ENCODE assay signal across 9 cellular contexts in the genomic region with DNA sequence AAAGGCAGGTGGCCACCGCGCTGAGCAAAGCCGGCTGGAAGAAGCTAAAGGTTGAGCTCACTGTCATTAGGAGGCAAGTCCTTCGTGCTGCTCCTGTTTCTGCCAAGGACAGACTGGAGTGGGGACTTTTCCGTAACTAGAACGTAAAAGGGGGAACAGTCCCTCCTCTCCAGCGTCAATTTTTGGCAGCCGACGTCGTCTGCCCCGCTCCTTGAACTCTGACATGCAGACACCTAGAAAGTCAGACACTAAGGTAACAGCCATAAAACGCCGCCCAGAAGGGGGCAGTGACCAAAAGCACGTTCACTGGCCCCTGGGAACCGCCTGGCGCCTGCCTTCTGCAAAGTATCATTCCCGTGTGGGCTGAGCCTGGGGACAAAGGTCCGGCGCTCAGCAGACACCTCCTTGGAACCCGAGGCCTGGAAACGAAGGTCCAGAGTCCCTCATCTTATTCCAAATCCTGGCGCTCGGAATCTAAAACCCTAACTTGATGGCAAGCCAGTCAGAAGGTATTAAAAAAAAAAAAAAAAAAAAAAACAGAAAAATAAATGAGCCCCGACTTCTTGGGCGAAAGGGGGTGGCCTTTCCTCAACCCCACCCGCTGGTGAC. TPM values are rescaled to one million over a fixed set of nuclear protein-coding genes. Genes with fewer than 3 reads are reported as not detected.
DNase-seq lines count a peak whose midpoint lies in the region; ATAC-seq and TF ChIP-seq lines count a peak whose summit lies in the region.
"Had no signal": no experiment of that assay in that cellular context is flagged by ENCODE, and none has a peak within 500 bp of the region (broad histone marks: within the 10 kb centered on the region; RNA-seq: fewer than 3 reads in every experiment).

No MANE protein-coding gene starts in this region.

- no peaks in the 10 kb centered on the region for H3K9me3 ChIP-seq in uterus

- H3K4me1 ChIP-seq in uterus, result peaks cover 0 to 12% of the 10 kb centered on the region in 2 donors

- POLR2A ChIA-PET in naive thymus-derived CD8-positive, alpha-beta T cell (lab: Charles Lee), result interaction anchor here (0.5 to 1.6 kb wide), 7 partner anchors 33 to 1393 kb away, joined by 3 to 7 read pairs (median 4); partner anchors contain the start of gene NEMP1

- H3K4me3 Mint-ChIP-seq in activated CD8-positive, alpha-beta memory T cell treated with anti-CD3 and anti-CD28 coated beads, Interleukin-2, amount 10 ng/mL, durations not matched to agents 7 days and 5 days, result peak overlapping the region; percentile 64
- peak overlapping the region; percentile 81 to 95 (median 88) for H3K4me3 Mint-ChIP-seq in naive thymus-derived CD8-positive, alpha-beta T cell

- H3K4me3 ChIP-seq in uterus, result peak overlapping the region; percentile 94 to 99

- intact Hi-C loops in uterus (cut with DNase I; ENCODE audit: low total_unique reads), result loop anchor here (5.0 kb wide), 1 partner anchor 50 kb away; no protein-coding TSS in a partner anchor

- H3K4me1 Mint-ChIP-seq in activated CD8-positive, alpha-beta memory T cell treated with anti-CD3 and anti-CD28 coated beads, Interleukin-2, amount 10 ng/mL, durations not matched to agents 7 days and 5 days, result peaks cover 4% of the 10 kb centered on the region
- peaks cover 14 to 19% (median 17%) of the 10 kb centered on the region in 4 donors for H3K4me1 Mint-ChIP-seq in naive thymus-derived CD8-positive, alpha-beta T cell

- H3K27ac Mint-ChIP-seq in activated CD8-positive, alpha-beta memory T cell treated with anti-CD3 and anti-CD28 coated beads, Interleukin-2, amount 10 ng/mL, durations not matched to agents 7 days and 5 days, result no peak overlapping the region
- H3K27ac Mint-ChIP-seq in naive thymus-derived CD8-positive, alpha-beta T cell, result peak overlapping the region in 9 of 10 donors; percentile 26 to 85 (median 66)

- peak overlapping the region; percentile 99 to 100 for H3K27ac ChIP-seq in uterus

- no peak for TF ChIP-seq POLR2A in uterus (IDR thresholded peaks at IDR 0.05)

- peak; percentile 28 to 52 (median 35) for TF ChIP-seq CTCF in uterus (IDR thresholded peaks at IDR 0.05)

- H3K36me3 Mint-ChIP-seq in activated CD8-positive, alpha-beta memory T cell treated with anti-CD3 and anti-CD28 coated beads, Interleukin-2, amount 10 ng/mL, durations not matched to agents 7 days and 5 days, result peaks cover 5% of the 10 kb centered on the region
- no peaks in the 10 kb centered on the region for H3K36me3 Mint-ChIP-seq in naive thymus-derived CD8-positive, alpha-beta T cell

- H3K9me3 Mint-ChIP-seq in activated CD8-positive, alpha-beta memory T cell treated with anti-CD3 and anti-CD28 coated beads, Interleukin-2, amount 10 ng/mL, durations not matched to agents 7 days and 5 days (ENCODE audit: low read depth), result peaks cover 8% of the 10 kb centered on the region
- H3K9me3 Mint-ChIP-seq in naive thymus-derived CD8-positive, alpha-beta T cell, result no peaks in the 10 kb centered on the region

- CTCF ChIA-PET in activated CD8-positive, alpha-beta memory T cell treated with anti-CD3 and anti-CD28 coated beads, Interleukin-2, amount 10 ng/mL, durations not matched to agents 7 days and 5 days (lab: Charles Lee), result interaction anchor here (0.9 to 7.8 kb wide), 10 partner anchors 11 to 160 kb away, joined by 3 to 88 read pairs (median 4); partner anchors contain the start of gene STAT6

- H3K36me3 ChIP-seq in uterus, result no peaks in the 10 kb centered on the region

- DNase-seq in activated gamma-delta T cell treated with Interleukin-2 at 50 U/mL for 16 hours (peak; percentile 33), activated gamma-delta T cell (lab: John Stamatoyannopoulos, UW) (no peak), NCI-H510A treated with DMSO at 0.1 percent for 48 hours (lab: John Stamatoyannopoulos, UW) (peak; percentile 72), uterus (peak; percentile 72 to 73)
- DNase-seq in activated CD8-positive, alpha-beta memory T cell treated with anti-CD3 and anti-CD28 coated beads, Interleukin-2, amount 10 ng/mL, durations not matched to agents 7 days and 5 days, result peak; percentile 55
- DNase-seq in naive thymus-derived CD8-positive, alpha-beta T cell, result peak in 8 of 10 donors; percentile 16 to 72 (median 36)
- no peak for DNase-seq in NK-92 treated with Interleukin-12 subunit alpha and Interleukin-12 subunit beta, amount 100 ng/mL, for 24 hours (lab: John Stamatoyannopoulos, UW)

- H3K27me3 ChIP-seq in uterus, result no peaks in the 10 kb centered on the region

- peak; percentile 21 for ATAC-seq in activated CD8-positive, alpha-beta memory T cell treated with anti-CD3 and anti-CD28 coated beads, Interleukin-2, amount 10 ng/mL, durations not matched to agents 7 days and 5 days
- peak; percentile 47 for ATAC-seq in esophagus mucosa
- peak; percentile 38 to 43 for ATAC-seq in naive thymus-derived CD8-positive, alpha-beta T cell

- peaks cover 59% of the 10 kb centered on the region for H3K27me3 Mint-ChIP-seq in activated CD8-positive, alpha-beta memory T cell treated with anti-CD3 and anti-CD28 coated beads, Interleukin-2, amount 10 ng/mL, durations not matched to agents 7 days and 5 days
- H3K27me3 Mint-ChIP-seq in naive thymus-derived CD8-positive, alpha-beta T cell, result peaks cover 0 to 8% (median 0%) of the 10 kb centered on the region in 5 donors

RNA-seq across cellular contexts. Expression of gene LRP1, which starts 1.1 kb away (rescaled TPM):
- total RNA-seq in activated CD8-positive, alpha-beta memory T cell treated with anti-CD3 and anti-CD28 coated beads, Interleukin-2, amount 10 ng/mL, durations not matched to agents 7 days and 5 days, result under 1 TPM; 0.33 to 0.85 TPM
- total RNA-seq in esophagus mucosa (74.0 TPM), uterus (100 to 1,000 TPM; 164 to 507 (median 318) TPM)
- 1 to 10 TPM; 4.9 to 6.0 TPM for total RNA-seq in naive thymus-derived CD8-positive, alpha-beta T cell
- polyA plus RNA-seq in naive thymus-derived CD8-positive, alpha-beta T cell, result under 1 TPM in 2 of 3 donors, not detected in 1; 0.51 to 0.52 TPM

RNA-seq across cellular contexts. Expression of gene STAT6, which starts 16.0 kb away (rescaled TPM):
- total RNA-seq in activated CD8-positive, alpha-beta memory T cell treated with anti-CD3 and anti-CD28 coated beads, Interleukin-2, amount 10 ng/mL, durations not matched to agents 7 days and 5 days, result 100 to 1,000 TPM in 1 of 2 experiments, 10 to 100 TPM in 1; 99.1 to 104 TPM
- total RNA-seq in esophagus mucosa, result 108 TPM
- total RNA-seq in naive thymus-derived CD8-positive, alpha-beta T cell, result 100 to 1,000 TPM; 298 to 316 TPM
- polyA plus RNA-seq in naive thymus-derived CD8-positive, alpha-beta T cell, result 10 to 100 TPM; 80.2 to 97.1 (median 80.5) TPM
- 100 to 1,000 TPM in 2 of 4 donors, 10 to 100 TPM in 2; 62.5 to 242 (median 94.3) TPM for total RNA-seq in uterus

RNA-seq across cellular contexts. Expression of gene LRP1-AS, which starts 20.2 kb away (rescaled TPM):
- not detected for total RNA-seq in activated CD8-positive, alpha-beta memory T cell treated with anti-CD3 and anti-CD28 coated beads, Interleukin-2, amount 10 ng/mL, durations not matched to agents 7 days and 5 days
- total RNA-seq in esophagus mucosa (not detected), uterus (not detected)
- not detected for total RNA-seq in naive thymus-derived CD8-positive, alpha-beta T cell
- polyA plus RNA-seq in naive thymus-derived CD8-positive, alpha-beta T cell, result not detected
- total RNA-seq: pulmonary artery endothelial cell had no signal

RNA-seq across cellular contexts. Expression of gene NAB2, which starts 38.3 kb away (rescaled TPM):
- total RNA-seq in activated CD8-positive, alpha-beta memory T cell treated with anti-CD3 and anti-CD28 coated beads, Interleukin-2, amount 10 ng/mL, durations not matched to agents 7 days and 5 days, result 10 to 100 TPM in 1 of 2 experiments, 1 to 10 TPM in 1; 10.0 to 31.1 TPM
- total RNA-seq in esophagus mucosa (13.7 TPM), uterus (10 to 100 TPM in 3 of 4 donors, 1 to 10 TPM in 1; 9.1 to 85.8 (median 33.9) TPM)
- 10 to 100 TPM; 16.0 to 19.2 TPM for total RNA-seq in naive thymus-derived CD8-positive, alpha-beta T cell
- polyA plus RNA-seq in naive thymus-derived CD8-positive, alpha-beta T cell, result 1 to 10 TPM; 1.2 to 4.0 (median 1.3) TPM

RNA-seq across cellular contexts. Expression of gene NEMP1, which starts 48.6 kb away (rescaled TPM):
- total RNA-seq in activated CD8-positive, alpha-beta memory T cell treated with anti-CD3 and anti-CD28 coated beads, Interleukin-2, amount 10 ng/mL, durations not matched to agents 7 days and 5 days, result 10 to 100 TPM; 60.5 to 66.1 TPM
- 5.7 TPM for total RNA-seq in esophagus mucosa
- total RNA-seq in naive thymus-derived CD8-positive, alpha-beta T cell, result 10 to 100 TPM; 27.8 to 29.5 TPM
- 1 to 10 TPM; 2.6 to 5.5 (median 4.1) TPM for polyA plus RNA-seq in naive thymus-derived CD8-positive, alpha-beta T cell
- 10 to 100 TPM in 2 of 4 donors, 1 to 10 TPM in 2; 1.5 to 18.0 (median 9.9) TPM for total RNA-seq in uterus

Comparison
In these comparisons a context has a peak if more than half of its experiments do, and no peak if none do; other contexts are left out.
1. DNase-seq: peak in activated gamma-delta T cell treated with Interleukin-2 at 50 U/mL for 16 hours (single experiment), NCI-H510A treated with DMSO at 0.1 percent for 48 hours (single experiment), activated CD8-positive, alpha-beta memory T cell treated with anti-CD3 and anti-CD28 coated beads, Interleukin-2, amount 10 ng/mL, durations not matched to agents 7 days and 5 days (single experiment), naive thymus-derived CD8-positive, alpha-beta T cell (8 of 10) and uterus (2 of 2); none in activated gamma-delta T cell (single experiment) and NK-92 treated with Interleukin-12 subunit alpha and Interleukin-12 subunit beta, amount 100 ng/mL, for 24 hours (single experiment).
2. RNA of gene LRP1, which starts 1.1 kb away (total RNA-seq): 164 to 507 TPM in uterus and 74.0 TPM in esophagus mucosa (single experiment); 4.9 to 6.0 TPM in naive thymus-derived CD8-positive, alpha-beta T cell and 0.33 to 0.85 TPM in activated CD8-positive, alpha-beta memory T cell treated with anti-CD3 and anti-CD28 coated beads, Interleukin-2, amount 10 ng/mL, durations not matched to agents 7 days and 5 days; every median in the first group is over 10 times any median in the second.
3. Peak in every context shown above with its lines, with median percentiles within 50 percentile points of each other: ATAC-seq.